1 cellular context compared by ENCODE assay signal in genomic region chr4:24234288-24234848, GRCh38.
TF ChIP-seq lines count a peak whose summit lies in the region.

No MANE protein-coding gene starts in this region.

TF ChIP-seq in SK-N-SH treated with all-trans-retinoic acid at 6 μM for 48 hours, 23 proteins besides CTCF, POLR2A, EP300 and RAD21 (continued from another document):
- TF ChIP-seq POU6F1 (CRISPR knock-in tag; IDR thresholded peaks at IDR 0.05; ENCODE audit: borderline replicate concordance, low read depth) (no peak), TCF4 (CRISPR knock-in tag; IDR thresholded peaks at IDR 0.05; ENCODE audit: borderline replicate concordance) (no peak), BACH2 (CRISPR knock-in tag; IDR thresholded peaks at IDR 0.05; ENCODE audit: borderline replicate concordance) (no peak), ZNF565 (CRISPR knock-in tag; conservative IDR thresholded peaks at IDR 0.05; ENCODE audit: low read depth) (no peak)
